24 cellular contexts compared by ENCODE assay signal in genomic region chr4:36082817-36083216, GRCh38.
"Had no signal": no experiment of that assay in that cellular context is flagged by ENCODE, and none has a peak within 500 bp of the region (broad histone marks: within the 10 kb centered on the region; RNA-seq: fewer than 3 reads in every experiment).

No MANE protein-coding gene starts in this region.

- H3K27ac Mint-ChIP-seq: dendritic cell treated with granulocyte-macrophage colony-stimulating factor and Interleukin-4, amounts not matched to agents 40 ng/mL and 50 ng/mL, for 4 days; effector memory CD8-positive, alpha-beta T cell; endodermal cell; naive B cell had no signal

- H3K4me1 Mint-ChIP-seq: endodermal cell, naive B cell had no signal

- DNase-seq: colonic mucosa; cortex of kidney; effector CD8-positive, alpha-beta T cell; effector memory CD8-positive, alpha-beta T cell; endodermal cell; erythroblast; esophagus squamous epithelium; foreskin fibroblast; foreskin melanocyte; gastrocnemius medialis; glutamatergic neuron; heart right ventricle; hippocampal formation; kidney; kidney glomerular epithelial cell; left colon; left ventricle myocardium inferior; lower lobe of right lung; mesenchymal stem cell; midbrain; naive B cell had no signal

- H3K9me3 Mint-ChIP-seq: dendritic cell treated with granulocyte-macrophage colony-stimulating factor and Interleukin-4, amounts not matched to agents 40 ng/mL and 50 ng/mL, for 4 days; effector memory CD8-positive, alpha-beta T cell; endodermal cell; naive B cell had no signal

- FAIRE-seq: endometrium, islet of Langerhans, kidney had no signal

- H3K4me3 Mint-ChIP-seq: dendritic cell treated with granulocyte-macrophage colony-stimulating factor and Interleukin-4, amounts not matched to agents 40 ng/mL and 50 ng/mL, for 4 days; effector memory CD8-positive, alpha-beta T cell; endodermal cell; naive B cell had no signal

- H3K27me3 Mint-ChIP-seq: dendritic cell treated with granulocyte-macrophage colony-stimulating factor and Interleukin-4, amounts not matched to agents 40 ng/mL and 50 ng/mL, for 4 days; effector memory CD8-positive, alpha-beta T cell; naive B cell had no signal
